ENCODE assay signal across 14 cellular contexts in the genomic region with DNA sequence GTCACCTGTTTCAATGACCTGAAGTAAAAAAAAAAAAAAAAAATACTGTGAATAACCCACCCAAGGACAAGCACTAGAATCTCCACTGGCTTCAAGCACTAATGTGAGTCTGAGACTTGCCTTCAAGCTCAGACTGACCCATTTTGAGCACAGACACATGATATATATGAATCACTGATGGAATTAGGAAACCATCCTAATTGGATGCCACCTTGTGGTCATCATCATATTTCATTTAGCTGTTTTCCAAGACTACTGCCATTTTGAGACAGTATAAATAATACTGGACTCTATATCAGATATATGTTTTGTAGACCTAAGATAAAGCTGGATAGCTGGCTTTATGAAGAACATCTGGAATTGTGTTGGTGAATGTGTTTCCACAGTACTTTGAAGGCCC.
DNase-seq lines count a peak whose midpoint lies in the region; ATAC-seq and TF ChIP-seq lines count a peak whose summit lies in the region.
"Had no signal": no experiment of that assay in that cellular context is flagged by ENCODE, and none has a peak within 500 bp of the region (broad histone marks: within the 10 kb centered on the region; RNA-seq: fewer than 3 reads in every experiment).

No MANE protein-coding gene starts in this region.

- TF ChIP-seq CTCF in GM12873 (IDR thresholded peaks at IDR 0.05; ENCODE audit: insufficient read depth, low read depth, low read length, missing control alignments) (peak; percentile 22), SK-N-SH (IDR thresholded peaks at IDR 0.05) (peak; percentile 35; the same call in 1 of the 2 replicates), left ventricle myocardium inferior (IDR thresholded peaks at IDR 0.05; ENCODE audit: borderline replicate concordance) (no peak)

- H3K36me3 ChIP-seq in SK-N-SH (replicated peaks in 1 of 2; ENCODE audit: control insufficient read depth in 1 of 2, insufficient read depth in 2 of 2, low read length in 1 of 2) (no peaks in the 10 kb centered on the region), left ventricle myocardium inferior (no peaks in the 10 kb centered on the region)
- H3K36me3 ChIP-seq: thoracic aorta had no signal

- ATAC-seq in HG03442 (IDR thresholded peaks at IDR 0.05; ENCODE audit: unreplicated experiment): peak; percentile 51
- ATAC-seq in HG02852 (IDR thresholded peaks at IDR 0.05; ENCODE audit: unreplicated experiment): no peak
- no peak for ATAC-seq in left ventricle myocardium superior
- ATAC-seq: psoas muscle, Right ventricle myocardium inferior had no signal

- no peaks in the 10 kb centered on the region for H3K9me2 ChIP-seq in SK-N-SH

- CTCF ChIA-PET in SK-N-SH (lab: Yijun Ruan, JAX): interaction anchor here (1.0 kb wide), 1 partner anchor 82 kb away, joined by 3 read pairs; no protein-coding TSS in a partner anchor

- POLR2A ChIA-PET in SK-N-SH (lab: Yijun Ruan, JAX): no interaction called here

- 0 out of 2 replicates have a peak, but pooled peaks have one; percentile 12 for TF ChIP-seq RAD21 in SK-N-SH (IDR thresholded peaks at IDR 0.05; ENCODE audit: low read length)

- H3K4me3 ChIP-seq in SK-N-SH (ENCODE audit: low read depth in 2 of 2, low read length in 1 of 2): no peak overlapping the region
- H3K4me3 ChIP-seq in left ventricle myocardium inferior: no peak overlapping the region
- H3K4me3 ChIP-seq: coronary artery, psoas muscle, thoracic aorta had no signal

- H3K9ac ChIP-seq in SK-N-SH: no peak overlapping the region

- H3K4me1 ChIP-seq in SK-N-SH (ENCODE audit: control insufficient read depth in 1 of 2, insufficient read depth in 2 of 2, low read depth in 1 of 2, low read length in 1 of 2) (no peaks in the 10 kb centered on the region), left ventricle myocardium inferior (no peaks in the 10 kb centered on the region)
- H3K4me1 ChIP-seq: psoas muscle had no signal

- no peak for TF ChIP-seq EP300 in SK-N-SH (IDR thresholded peaks at IDR 0.05; ENCODE audit: borderline replicate concordance in 1 of 2, low read depth in 1 of 2, low read length in 1 of 2)

- H3K9me3 ChIP-seq in SK-N-SH (no peaks in the 10 kb centered on the region), left ventricle myocardium inferior (replicated peaks) (no peaks in the 10 kb centered on the region)
- H3K9me3 ChIP-seq: psoas muscle, thoracic aorta had no signal

- H3K79me2 ChIP-seq in SK-N-SH (ENCODE audit: insufficient read depth): no peaks in the 10 kb centered on the region

- no peaks in the 10 kb centered on the region for H3F3A ChIP-seq in SK-N-SH (replicated peaks; ENCODE audit: insufficient read depth)

- H2AFZ ChIP-seq in SK-N-SH (ENCODE audit: low read depth): no peak overlapping the region

- H3K27me3 ChIP-seq in SK-N-SH (ENCODE audit: insufficient read depth) (no peaks in the 10 kb centered on the region), left ventricle myocardium inferior (ENCODE audit: low read depth) (no peaks in the 10 kb centered on the region)

- no peaks in the 10 kb centered on the region for H4K20me1 ChIP-seq in SK-N-SH (ENCODE audit: insufficient read depth)

- DNase-seq in SK-N-SH: no peak
- peak; percentile 4 for DNase-seq in iris pigment epithelial cell (ENCODE audit: low read depth)
- no peak for DNase-seq in left ventricle myocardium inferior
- DNase-seq in left ventricle myocardium superior: no peak
- DNase-seq: activated CD4-positive, CD25-positive, alpha-beta regulatory T cell treated with anti-CD3 and anti-CD28 coated beads, Interleukin-2, amount 50 U/mL, for 72 hours; head of caudate nucleus; NCI-H2081; psoas muscle had no signal

- H3K4me2 ChIP-seq in SK-N-SH: no peak overlapping the region

- intact Hi-C loops in left ventricle myocardium inferior (cut with micrococcal nuclease) (no loop called here), left ventricle myocardium superior (cut with micrococcal nuclease) (no loop called here)

- H3K27ac ChIP-seq in SK-N-SH (ENCODE audit: low read depth in 2 of 2, low read length in 1 of 2): no peak overlapping the region
- no peak overlapping the region for H3K27ac ChIP-seq in left ventricle myocardium inferior (replicated peaks)
- H3K27ac ChIP-seq: coronary artery, psoas muscle, thoracic aorta had no signal

TF ChIP-seq in SK-N-SH, 30 proteins besides CTCF, POLR2A, EP300 and RAD21:
- no peak for TF ChIP-seq PBX3 (IDR thresholded peaks at IDR 0.05)
- TF ChIP-seq, protein P1, sequence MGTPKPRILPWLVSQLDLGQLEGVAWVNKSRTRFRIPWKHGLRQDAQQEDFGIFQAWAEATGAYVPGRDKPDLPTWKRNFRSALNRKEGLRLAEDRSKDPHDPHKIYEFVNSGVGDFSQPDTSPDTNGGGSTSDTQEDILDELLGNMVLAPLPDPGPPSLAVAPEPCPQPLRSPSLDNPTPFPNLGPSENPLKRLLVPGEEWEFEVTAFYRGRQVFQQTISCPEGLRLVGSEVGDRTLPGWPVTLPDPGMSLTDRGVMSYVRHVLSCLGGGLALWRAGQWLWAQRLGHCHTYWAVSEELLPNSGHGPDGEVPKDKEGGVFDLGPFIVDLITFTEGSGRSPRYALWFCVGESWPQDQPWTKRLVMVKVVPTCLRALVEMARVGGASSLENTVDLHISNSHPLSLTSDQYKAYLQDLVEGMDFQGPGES (IDR thresholded peaks at IDR 0.05; ENCODE audit: low read depth, low read length): no peak
- TF ChIP-seq MEF2A (IDR thresholded peaks at IDR 0.05; ENCODE audit: borderline replicate concordance, low read depth): no peak
- TF ChIP-seq FOSL2 (IDR thresholded peaks at IDR 0.05; ENCODE audit: borderline replicate concordance, low read depth): no peak
- TF ChIP-seq FOXJ3 (CRISPR knock-in tag; IDR thresholded peaks at IDR 0.05): no peak
- no peak for TF ChIP-seq POLR2AphosphoS5 (IDR thresholded peaks at IDR 0.05; ENCODE audit: low read depth, low read length)
- no peak for TF ChIP-seq MXI1 (IDR thresholded peaks at IDR 0.05; ENCODE audit: low read depth, low read length)
- TF ChIP-seq NRF1 (IDR thresholded peaks at IDR 0.05; ENCODE audit: low read depth, low read length): no peak
- no peak for TF ChIP-seq SMC3 (IDR thresholded peaks at IDR 0.05; ENCODE audit: low read depth, low read length)
